Comparison of ENCODE assay signal across 18 cellular contexts in the genomic region with DNA sequence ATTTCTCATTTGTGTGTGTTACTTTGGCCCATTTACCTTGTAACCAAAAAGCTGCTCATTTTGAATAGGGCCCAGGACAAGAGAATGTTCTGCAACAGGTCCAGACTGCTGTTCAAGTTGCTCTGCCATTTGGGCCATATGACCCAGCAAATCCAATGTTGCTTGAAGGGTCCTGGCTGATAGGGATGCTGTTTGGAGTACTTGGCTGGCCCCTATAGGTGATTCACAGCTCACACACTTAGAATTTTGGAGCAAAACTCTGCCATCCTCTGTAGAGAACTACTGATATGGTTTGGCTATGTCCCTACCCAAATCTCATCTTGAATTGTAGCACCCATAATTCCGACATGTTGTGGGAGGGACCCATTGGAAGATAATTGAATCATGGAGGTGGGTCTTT.
DNase-seq lines count a peak whose midpoint lies in the region; ATAC-seq and TF ChIP-seq lines count a peak whose summit lies in the region.
"Had no signal": no experiment of that assay in that cellular context is flagged by ENCODE, and none has a peak within 500 bp of the region (broad histone marks: within the 10 kb centered on the region; RNA-seq: fewer than 3 reads in every experiment).

No MANE protein-coding gene starts in this region.

- no peak overlapping the region for H3K4me3 Mint-ChIP-seq in GM23338

- no peaks in the 10 kb centered on the region for H3K9me2 ChIP-seq in GM23338 (ENCODE audit: insufficient read depth)

- H3K27me3 ChIP-seq in GM23338 (ENCODE audit: insufficient read depth): no peaks in the 10 kb centered on the region
- peaks cover 9% of the 10 kb centered on the region for H3K27me3 ChIP-seq in foreskin keratinocyte
- H3K27me3 ChIP-seq in stomach: no peaks in the 10 kb centered on the region
- H3K27me3 ChIP-seq: BLaER1, Peyer's patch had no signal

- H3K4me1 ChIP-seq in GM23338 (ENCODE audit: insufficient read depth): peaks cover 17% of the 10 kb centered on the region
- H3K4me1 ChIP-seq in foreskin keratinocyte: no peaks in the 10 kb centered on the region
- H3K4me1 ChIP-seq in stomach: no peaks in the 10 kb centered on the region

- TF ChIP-seq EP300 in stomach (IDR thresholded peaks at IDR 0.05): no peak

- H3K4me1 Mint-ChIP-seq in GM23338: peaks cover 22% of the 10 kb centered on the region

- H4K20me1 ChIP-seq in GM23338 (replicated peaks; ENCODE audit: insufficient read depth): no peaks in the 10 kb centered on the region
- H4K20me1 ChIP-seq: BLaER1 had no signal

- H3F3A ChIP-seq in GM23338 (replicated peaks; ENCODE audit: low read depth): no peaks in the 10 kb centered on the region

- TF ChIP-seq POLR2A in NB4 (IDR thresholded peaks at IDR 0.05; ENCODE audit: extremely low read depth, insufficient read length) (no peak), stomach (IDR thresholded peaks at IDR 0.05) (no peak)

- H3K9me3 ChIP-seq in stomach: no peaks in the 10 kb centered on the region
- H3K9me3 ChIP-seq: Peyer's patch had no signal

- H3K27me3 Mint-ChIP-seq in GM23338 (ENCODE audit: insufficient read depth, low read depth, poor library complexity): peaks cover 3% of the 10 kb centered on the region

- H3K36me3 ChIP-seq in GM23338 (ENCODE audit: insufficient read depth) (no peaks in the 10 kb centered on the region; the same call in 1 of the 2 replicates), stomach (no peaks in the 10 kb centered on the region)
- H3K36me3 ChIP-seq: Peyer's patch had no signal

- ATAC-seq in GM23338 (no peak), foreskin keratinocyte (no peak), HG03439 (IDR thresholded peaks at IDR 0.05; ENCODE audit: unreplicated experiment) (no peak)
- no peak for ATAC-seq in activated naive CD4-positive, alpha-beta T cell treated with anti-CD3 and anti-CD28 coated beads, Interleukin-2, amount 50 U/mL, for 72 hours

- H3K4me3 ChIP-seq in GM23338: no peak overlapping the region
- H3K4me3 ChIP-seq in NB4 (ENCODE audit: low read depth, low read length): no peak overlapping the region
- H3K4me3 ChIP-seq in stomach: no peak overlapping the region
- H3K4me3 ChIP-seq: BLaER1, Peyer's patch had no signal

- no peak overlapping the region for H3K27ac ChIP-seq in GM23338 (ENCODE audit: low read depth)
- H3K27ac ChIP-seq in foreskin keratinocyte: no peak overlapping the region
- no peak overlapping the region for H3K27ac ChIP-seq in stomach
- H3K27ac ChIP-seq: BLaER1, Peyer's patch had no signal

- no peak overlapping the region for H2AFZ ChIP-seq in GM23338

- WGBS in stomach, 5 donors: 95 to 100% (median 98%) methylated on average over 1 of the region's 1 CpG

- DNase-seq in GM23338 (ENCODE audit: low spot score): peak; percentile 19
- DNase-seq in NB4 (ENCODE audit: low read depth): peak; percentile 24
- DNase-seq in dermis blood vessel endothelial cell: peak; percentile 3
- DNase-seq in foreskin keratinocyte: no peak
- DNase-seq in activated naive CD4-positive, alpha-beta T cell treated with anti-CD3 and anti-CD28 coated beads, Interleukin-2, amount 50 U/mL, for 72 hours (ENCODE audit: low spot score in 2 of 2): no peak
- no peak for DNase-seq in stomach
- DNase-seq: DMS153, H7, IMR-90, MV-4-11, NCI-H1436, NCI-H345, NCI-H748 treated with DMSO at 0.1 percent for 48 hours, Peyer's patch, SHP77 treated with DMSO at 0.1 percent for 48 hours, SW 1271 had no signal

- H3K4me2 ChIP-seq in GM23338: no peak overlapping the region
- H3K4me2 ChIP-seq: BLaER1 had no signal

- H3K27ac Mint-ChIP-seq in GM23338: no peak overlapping the region
- no peak overlapping the region for H3K27ac Mint-ChIP-seq in activated naive CD4-positive, alpha-beta T cell treated with anti-CD3 and anti-CD28 coated beads, Interleukin-2, amount 50 U/mL, for 72 hours

- no peaks in the 10 kb centered on the region for H3K79me2 ChIP-seq in GM23338 (replicated peaks; ENCODE audit: insufficient read depth)

- intact Hi-C loops in stomach (cut with DNase I; ENCODE audit: low total_unique reads): no loop called here

- peaks cover 15% of the 10 kb centered on the region for H3K36me3 Mint-ChIP-seq in GM23338 (ENCODE audit: low read depth)
- H3K36me3 Mint-ChIP-seq in activated naive CD4-positive, alpha-beta T cell treated with anti-CD3 and anti-CD28 coated beads, Interleukin-2, amount 50 U/mL, for 72 hours: peaks cover 7 to 19% of the 10 kb centered on the region in 2 donors

- H3K9me3 Mint-ChIP-seq in GM23338: peaks cover 12% of the 10 kb centered on the region
- no peaks in the 10 kb centered on the region for H3K9me3 Mint-ChIP-seq in activated naive CD4-positive, alpha-beta T cell treated with anti-CD3 and anti-CD28 coated beads, Interleukin-2, amount 50 U/mL, for 72 hours

- TF ChIP-seq CTCF in GM23338 (conservative IDR thresholded peaks at IDR 0.05; ENCODE audit: low read depth in 2 of 2): peak in 1 of 2 experiments; percentile 52; a peak in 2 of 4 replicates
- peak; percentile 16 for TF ChIP-seq CTCF in NB4 (IDR thresholded peaks at IDR 0.05; ENCODE audit: low read depth, low read length)
- TF ChIP-seq CTCF in foreskin keratinocyte (conservative IDR thresholded peaks at IDR 0.05): peak; percentile 2
- TF ChIP-seq CTCF in stomach (IDR thresholded peaks at IDR 0.05): no peak

TF ChIP-seq in GM23338, 12 proteins besides CTCF, POLR2A, EP300 and RAD21 (continues in another document):
- TF ChIP-seq, protein P1, sequence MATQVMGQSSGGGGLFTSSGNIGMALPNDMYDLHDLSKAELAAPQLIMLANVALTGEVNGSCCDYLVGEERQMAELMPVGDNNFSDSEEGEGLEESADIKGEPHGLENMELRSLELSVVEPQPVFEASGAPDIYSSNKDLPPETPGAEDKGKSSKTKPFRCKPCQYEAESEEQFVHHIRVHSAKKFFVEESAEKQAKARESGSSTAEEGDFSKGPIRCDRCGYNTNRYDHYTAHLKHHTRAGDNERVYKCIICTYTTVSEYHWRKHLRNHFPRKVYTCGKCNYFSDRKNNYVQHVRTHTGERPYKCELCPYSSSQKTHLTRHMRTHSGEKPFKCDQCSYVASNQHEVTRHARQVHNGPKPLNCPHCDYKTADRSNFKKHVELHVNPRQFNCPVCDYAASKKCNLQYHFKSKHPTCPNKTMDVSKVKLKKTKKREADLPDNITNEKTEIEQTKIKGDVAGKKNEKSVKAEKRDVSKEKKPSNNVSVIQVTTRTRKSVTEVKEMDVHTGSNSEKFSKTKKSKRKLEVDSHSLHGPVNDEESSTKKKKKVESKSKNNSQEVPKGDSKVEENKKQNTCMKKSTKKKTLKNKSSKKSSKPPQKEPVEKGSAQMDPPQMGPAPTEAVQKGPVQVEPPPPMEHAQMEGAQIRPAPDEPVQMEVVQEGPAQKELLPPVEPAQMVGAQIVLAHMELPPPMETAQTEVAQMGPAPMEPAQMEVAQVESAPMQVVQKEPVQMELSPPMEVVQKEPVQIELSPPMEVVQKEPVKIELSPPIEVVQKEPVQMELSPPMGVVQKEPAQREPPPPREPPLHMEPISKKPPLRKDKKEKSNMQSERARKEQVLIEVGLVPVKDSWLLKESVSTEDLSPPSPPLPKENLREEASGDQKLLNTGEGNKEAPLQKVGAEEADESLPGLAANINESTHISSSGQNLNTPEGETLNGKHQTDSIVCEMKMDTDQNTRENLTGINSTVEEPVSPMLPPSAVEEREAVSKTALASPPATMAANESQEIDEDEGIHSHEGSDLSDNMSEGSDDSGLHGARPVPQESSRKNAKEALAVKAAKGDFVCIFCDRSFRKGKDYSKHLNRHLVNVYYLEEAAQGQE (IDR thresholded peaks at IDR 0.05; ENCODE audit: unreplicated experiment): no peak
- TF ChIP-seq NANOG (IDR thresholded peaks at IDR 0.05; ENCODE audit: borderline replicate concordance) (no peak), EZH2phosphoT487 (IDR thresholded peaks at IDR 0.05; ENCODE audit: unreplicated experiment) (no peak), ZNF114 (CRISPR knock-in tag; IDR thresholded peaks at IDR 0.05) (no peak), CREB1 (CRISPR knock-in tag; IDR thresholded peaks at IDR 0.05; ENCODE audit: low read depth) (no peak)
- TF ChIP-seq, protein P2, sequence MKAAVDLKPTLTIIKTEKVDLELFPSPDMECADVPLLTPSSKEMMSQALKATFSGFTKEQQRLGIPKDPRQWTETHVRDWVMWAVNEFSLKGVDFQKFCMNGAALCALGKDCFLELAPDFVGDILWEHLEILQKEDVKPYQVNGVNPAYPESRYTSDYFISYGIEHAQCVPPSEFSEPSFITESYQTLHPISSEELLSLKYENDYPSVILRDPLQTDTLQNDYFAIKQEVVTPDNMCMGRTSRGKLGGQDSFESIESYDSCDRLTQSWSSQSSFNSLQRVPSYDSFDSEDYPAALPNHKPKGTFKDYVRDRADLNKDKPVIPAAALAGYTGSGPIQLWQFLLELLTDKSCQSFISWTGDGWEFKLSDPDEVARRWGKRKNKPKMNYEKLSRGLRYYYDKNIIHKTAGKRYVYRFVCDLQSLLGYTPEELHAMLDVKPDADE (IDR thresholded peaks at IDR 0.05): no peak

Comparison
In these comparisons a context has a peak if more than half of its experiments do, and no peak if none do; other contexts are left out.
1. DNase-seq: peak in GM23338 (single experiment), NB4 (single experiment) and dermis blood vessel endothelial cell (single experiment); none in foreskin keratinocyte (0 of 2), activated naive CD4-positive, alpha-beta T cell treated with anti-CD3 and anti-CD28 coated beads, Interleukin-2, amount 50 U/mL, for 72 hours (0 of 2) and stomach (single experiment).
2. CTCF ChIP-seq: peak in NB4 (single experiment) and foreskin keratinocyte (single experiment); none in stomach (0 of 7).